Comparison of ENCODE assay signal across 8 cellular contexts in the genomic region with DNA sequence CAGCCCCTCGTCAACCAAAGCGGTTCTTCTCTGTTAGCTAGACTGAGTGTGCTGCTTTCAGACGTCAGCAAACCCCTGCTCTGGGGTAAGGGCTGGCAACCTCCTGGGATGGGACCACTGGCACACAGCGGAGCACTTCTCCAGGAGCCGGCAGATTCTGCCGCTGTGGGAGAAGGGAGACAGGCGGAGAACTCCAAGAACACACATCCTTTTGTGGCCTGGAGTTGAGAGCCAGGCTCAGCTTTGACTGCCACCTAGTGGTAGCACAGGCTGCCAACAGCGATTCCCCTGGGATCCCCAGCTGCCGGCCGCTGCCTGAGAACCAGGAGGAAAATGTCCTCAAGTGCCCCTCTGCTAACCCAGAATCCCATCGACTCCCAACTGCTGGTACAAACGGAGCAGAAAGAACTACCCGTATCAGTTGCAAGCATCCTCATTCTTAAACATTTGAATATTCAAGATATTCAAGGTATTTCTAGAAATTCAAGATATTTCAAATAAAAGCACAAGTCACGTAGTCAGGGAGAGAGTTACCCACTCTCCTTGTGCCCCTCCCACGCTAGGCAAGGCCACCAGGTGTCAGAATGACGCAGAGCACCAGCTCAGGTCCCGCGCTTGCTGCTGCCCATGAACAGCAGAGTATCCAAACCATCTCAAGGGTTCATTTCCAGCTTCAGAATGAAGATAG. TPM values are rescaled to one million over a fixed set of nuclear protein-coding genes. Genes with fewer than 3 reads are reported as not detected.
DNase-seq lines count a peak whose midpoint lies in the region; ATAC-seq and TF ChIP-seq lines count a peak whose summit lies in the region.

No MANE protein-coding gene starts in this region.

- peak; percentile 76 for ATAC-seq in SK-N-SH treated with all-trans-retinoic acid at 6 μM for 48 hours
- no peak for ATAC-seq in HG02973 (IDR thresholded peaks at IDR 0.05; ENCODE audit: unreplicated experiment)
- no peak for ATAC-seq in GM18909 (IDR thresholded peaks at IDR 0.05; ENCODE audit: poor library complexity, unreplicated experiment)

- TF ChIP-seq POLR2A in NB4 (IDR thresholded peaks at IDR 0.05; ENCODE audit: extremely low read depth, insufficient read length), result no peak

- H3K4me1 ChIP-seq in cardiac muscle cell (ENCODE audit: low read depth), result peaks cover 4% of the 10 kb centered on the region

- no peaks in the 10 kb centered on the region for H3K9me3 Mint-ChIP-seq in activated naive CD8-positive, alpha-beta T cell treated with anti-CD3 and anti-CD28 coated beads for 36 hours
- H3K9me3 Mint-ChIP-seq in progenitor cell of endocrine pancreas (ENCODE audit: low read depth), result no peaks in the 10 kb centered on the region

- no peak overlapping the region for H3K4me3 Mint-ChIP-seq in activated naive CD8-positive, alpha-beta T cell treated with anti-CD3 and anti-CD28 coated beads for 36 hours
- H3K4me3 Mint-ChIP-seq in progenitor cell of endocrine pancreas (ENCODE audit: low read depth), result no peak overlapping the region

- TF ChIP-seq CTCF in NB4 (IDR thresholded peaks at IDR 0.05; ENCODE audit: low read depth, low read length), result peak; percentile 95
- peak; percentile 96 for TF ChIP-seq CTCF in cardiac muscle cell (IDR thresholded peaks at IDR 0.05; ENCODE audit: low read depth, low read length)
- peak; percentile 93 for TF ChIP-seq CTCF in progenitor cell of endocrine pancreas (IDR thresholded peaks at IDR 0.05; ENCODE audit: unreplicated experiment)

- no peaks in the 10 kb centered on the region for H3K27me3 ChIP-seq in cardiac muscle cell

- DNase-seq in G401 (ENCODE audit: low spot score) (peak; percentile 70), NB4 (ENCODE audit: low read depth) (peak; percentile 86), cardiac muscle cell (ENCODE audit: low read depth in 1 of 2, low spot score in 1 of 2) (peak; percentile 90 to 93), progenitor cell of endocrine pancreas (ENCODE audit: low spot score, unreplicated experiment) (peak; percentile 73)
- DNase-seq in activated naive CD8-positive, alpha-beta T cell treated with anti-CD3 and anti-CD28 coated beads for 36 hours, result peak; percentile 51

- H3K27me3 Mint-ChIP-seq in activated naive CD8-positive, alpha-beta T cell treated with anti-CD3 and anti-CD28 coated beads for 36 hours, result peaks cover 1% of the 10 kb centered on the region
- no peaks in the 10 kb centered on the region for H3K27me3 Mint-ChIP-seq in progenitor cell of endocrine pancreas

- peaks cover 31% of the 10 kb centered on the region for H3K4me1 Mint-ChIP-seq in activated naive CD8-positive, alpha-beta T cell treated with anti-CD3 and anti-CD28 coated beads for 36 hours
- peaks cover 8% of the 10 kb centered on the region for H3K4me1 Mint-ChIP-seq in progenitor cell of endocrine pancreas (ENCODE audit: low read depth)

- in situ Hi-C loops in G401 (cut with HindIII; ENCODE audit: low sequenced_read_pairs), result loop anchor here (25.0 kb wide), 1 partner anchor 558 kb away; no protein-coding TSS in a partner anchor

- H3K4me3 ChIP-seq in NB4 (ENCODE audit: low read depth, low read length) (no peak overlapping the region), cardiac muscle cell (no peak overlapping the region)

- no peak overlapping the region for H3K27ac Mint-ChIP-seq in activated naive CD8-positive, alpha-beta T cell treated with anti-CD3 and anti-CD28 coated beads for 36 hours
- H3K27ac Mint-ChIP-seq in progenitor cell of endocrine pancreas, result peak overlapping the region; percentile 85

- H3K9me3 ChIP-seq in cardiac muscle cell (ENCODE audit: low read depth), result no peaks in the 10 kb centered on the region

- peak overlapping the region; percentile 3 for H3K27ac ChIP-seq in cardiac muscle cell

- peaks cover 3% of the 10 kb centered on the region for H3K36me3 ChIP-seq in cardiac muscle cell

- peaks cover 18% of the 10 kb centered on the region for H3K36me3 Mint-ChIP-seq in activated naive CD8-positive, alpha-beta T cell treated with anti-CD3 and anti-CD28 coated beads for 36 hours
- H3K36me3 Mint-ChIP-seq in progenitor cell of endocrine pancreas (ENCODE audit: insufficient read depth), result peaks cover 15% of the 10 kb centered on the region

TF ChIP-seq in SK-N-SH treated with all-trans-retinoic acid at 6 μM for 48 hours, 23 proteins besides CTCF, POLR2A, EP300 and RAD21:
- TF ChIP-seq ZFP30 (CRISPR knock-in tag; IDR thresholded peaks at IDR 0.05) (no peak), ISL1 (CRISPR knock-in tag; IDR thresholded peaks at IDR 0.05) (no peak), ESRRG (CRISPR knock-in tag; IDR thresholded peaks at IDR 0.05) (no peak), CSDC2 (CRISPR knock-in tag; IDR thresholded peaks at IDR 0.05) (no peak)
- TF ChIP-seq, protein P1, sequence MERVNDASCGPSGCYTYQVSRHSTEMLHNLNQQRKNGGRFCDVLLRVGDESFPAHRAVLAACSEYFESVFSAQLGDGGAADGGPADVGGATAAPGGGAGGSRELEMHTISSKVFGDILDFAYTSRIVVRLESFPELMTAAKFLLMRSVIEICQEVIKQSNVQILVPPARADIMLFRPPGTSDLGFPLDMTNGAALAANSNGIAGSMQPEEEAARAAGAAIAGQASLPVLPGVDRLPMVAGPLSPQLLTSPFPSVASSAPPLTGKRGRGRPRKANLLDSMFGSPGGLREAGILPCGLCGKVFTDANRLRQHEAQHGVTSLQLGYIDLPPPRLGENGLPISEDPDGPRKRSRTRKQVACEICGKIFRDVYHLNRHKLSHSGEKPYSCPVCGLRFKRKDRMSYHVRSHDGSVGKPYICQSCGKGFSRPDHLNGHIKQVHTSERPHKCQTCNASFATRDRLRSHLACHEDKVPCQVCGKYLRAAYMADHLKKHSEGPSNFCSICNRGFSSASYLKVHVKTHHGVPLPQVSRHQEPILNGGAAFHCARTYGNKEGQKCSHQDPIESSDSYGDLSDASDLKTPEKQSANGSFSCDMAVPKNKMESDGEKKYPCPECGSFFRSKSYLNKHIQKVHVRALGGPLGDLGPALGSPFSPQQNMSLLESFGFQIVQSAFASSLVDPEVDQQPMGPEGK (CRISPR knock-in tag; IDR thresholded peaks at IDR 0.05; ENCODE audit: borderline replicate concordance), result no peak

RNA-seq across cellular contexts. Expression of a gene that starts 4.9 kb away (rescaled TPM):
- total RNA-seq in G401 (2014; rRNA removed; shearing (Covaris generic)), result 17.1 and 19.8 TPM in 2 replicates
- 10 to 100 TPM; 18.7 to 21.8 TPM for total RNA-seq in activated naive CD8-positive, alpha-beta T cell treated with anti-CD3 and anti-CD28 coated beads for 36 hours
- total RNA-seq in cardiac muscle cell (20.2 and 26.2 TPM in 2 replicates), progenitor cell of endocrine pancreas (28.5 and 33.4 TPM in 2 replicates)
- 23.0 and 31.7 TPM in 2 replicates for polyA plus RNA-seq in cardiac muscle cell

RNA-seq across cellular contexts. Expression of a gene that starts 29.3 kb away (rescaled TPM):
- total RNA-seq in G401 (2014; rRNA removed; shearing (Covaris generic)), result 91.6 and 101 TPM in 2 replicates
- total RNA-seq in activated naive CD8-positive, alpha-beta T cell treated with anti-CD3 and anti-CD28 coated beads for 36 hours, result 1 to 10 TPM; 2.4 to 3.2 TPM
- total RNA-seq in cardiac muscle cell (29.2 and 36.5 TPM in 2 replicates), progenitor cell of endocrine pancreas (409 and 437 TPM in 2 replicates)
- polyA plus RNA-seq in cardiac muscle cell, result 20.1 and 41.6 TPM in 2 replicates

RNA-seq across cellular contexts. Expression of a gene that starts 33.5 kb away (rescaled TPM):
- not detected in 2 replicates for total RNA-seq in G401 (2014; rRNA removed; shearing (Covaris generic))
- total RNA-seq in activated naive CD8-positive, alpha-beta T cell treated with anti-CD3 and anti-CD28 coated beads for 36 hours, result not detected
- total RNA-seq in cardiac muscle cell, result not detected in 2 replicates
- polyA plus RNA-seq in cardiac muscle cell, result not detected in 2 replicates
- not detected in 2 replicates for total RNA-seq in progenitor cell of endocrine pancreas
